ENCODE assay signal across 3 cellular contexts in genomic region chr11:96755209-96755608, GRCh38.
"Had no signal": no experiment of that assay in that cellular context is flagged by ENCODE, and none has a peak within 500 bp of the region (broad histone marks: within the 10 kb centered on the region; RNA-seq: fewer than 3 reads in every experiment).

No MANE protein-coding gene starts in this region.

- H3K4me3 ChIP-seq: GM12878 had no signal

- ATAC-seq: GM12878 had no signal

- DNase-seq: GDM1, GF-D8 had no signal
